8 cellular contexts compared by ENCODE assay signal in genomic region chr19:10095948-10096614, GRCh38. TPM values are rescaled to one million over a fixed set of nuclear protein-coding genes. Genes with fewer than 3 reads are reported as not detected.
DNase-seq lines count a peak whose midpoint lies in the region; ATAC-seq, FAIRE-seq and TF ChIP-seq lines count a peak whose summit lies in the region.

No MANE protein-coding gene starts in this region.

- no peaks in the 10 kb centered on the region for H3K9me2 ChIP-seq in hepatocyte (replicated peaks; ENCODE audit: insufficient read depth)

- peaks cover 16% of the 10 kb centered on the region for H3K36me3 Mint-ChIP-seq in astrocyte (ENCODE audit: low read depth, unreplicated experiment)

- no peaks in the 10 kb centered on the region for H3K9me3 Mint-ChIP-seq in astrocyte (ENCODE audit: unreplicated experiment)

- H3K9me3 ChIP-seq in astrocyte (ENCODE audit: insufficient read depth, low read depth, low read length): peaks cover 5% of the 10 kb centered on the region
- H3K9me3 ChIP-seq in hepatocyte (ENCODE audit: low read depth): no peaks in the 10 kb centered on the region

- H2AFZ ChIP-seq in astrocyte (ENCODE audit: low read depth, low read length) (peak overlapping the region; percentile 99), hepatocyte (peak overlapping the region; percentile 98)

- H3K4me2 ChIP-seq in astrocyte (ENCODE audit: low read length) (peak overlapping the region; percentile 83), hepatocyte (peak overlapping the region; percentile 97)

- H3K4me3 ChIP-seq in astrocyte (ENCODE audit: insufficient read depth, low read depth, low read length) (peak overlapping the region; percentile 46), hepatocyte (peak overlapping the region; percentile 39)

- peak; percentile 78 for TF ChIP-seq POLR2A in GM15510 (IDR thresholded peaks at IDR 0.05; ENCODE audit: borderline replicate concordance, extremely low read depth, insufficient read length)

- peak overlapping the region; percentile 47 for H3K4me3 Mint-ChIP-seq in astrocyte (ENCODE audit: unreplicated experiment)

- no peaks in the 10 kb centered on the region for H4K20me1 ChIP-seq in astrocyte (ENCODE audit: insufficient read depth, low read length)
- H4K20me1 ChIP-seq in hepatocyte (ENCODE audit: insufficient read depth, poor library complexity, severe bottlenecking): no peaks in the 10 kb centered on the region

- H3K27me3 ChIP-seq in astrocyte (ENCODE audit: insufficient read depth, low read length): no peaks in the 10 kb centered on the region
- no peaks in the 10 kb centered on the region for H3K27me3 ChIP-seq in hepatocyte

- intact Hi-C loops in sciatic nerve (cut with DNase I): no loop called here

- H3K27me3 Mint-ChIP-seq in astrocyte (ENCODE audit: low read depth, unreplicated experiment): peaks cover 13% of the 10 kb centered on the region

- H3K27ac Mint-ChIP-seq in astrocyte (ENCODE audit: unreplicated experiment): peak overlapping the region; percentile 48

- peak; percentile 14 for DNase-seq in NCI-H1436 treated with DMSO at 0.1 percent for 48 hours (lab: John Stamatoyannopoulos, UW)
- DNase-seq in T-helper 2 cell: peak; percentile 79 to 96 (median 87)
- peak; percentile 53 for DNase-seq in astrocyte (ENCODE audit: low read depth)
- peak; percentile 98 for DNase-seq in hepatocyte (ENCODE audit: low spot score)
- DNase-seq in sciatic nerve (ENCODE audit: low spot score): peak; percentile 93
- DNase-seq in cerebellar nuclear complex (lab: John Stamatoyannopoulos, UW): no peak

- no peak overlapping the region for H3K9ac ChIP-seq in astrocyte (ENCODE audit: low read length)

- H3K4me1 Mint-ChIP-seq in astrocyte (ENCODE audit: low read depth, unreplicated experiment): peaks cover 1% of the 10 kb centered on the region

- TF ChIP-seq CTCF in astrocyte (IDR thresholded peaks at IDR 0.05; ENCODE audit: insufficient read depth, low read depth, low read length): no peak
- TF ChIP-seq CTCF in hepatocyte (IDR thresholded peaks at IDR 0.05; ENCODE audit: poor library complexity): no peak

- H3K4me1 ChIP-seq in astrocyte (ENCODE audit: insufficient read depth, low read length) (peaks cover 3% of the 10 kb centered on the region), hepatocyte (ENCODE audit: insufficient read depth) (peaks cover 8% of the 10 kb centered on the region)

- no peak for FAIRE-seq in astrocyte (lab: Jason Lieb, UNC)

- H3K79me2 ChIP-seq in astrocyte (ENCODE audit: insufficient read depth, low read length) (no peaks in the 10 kb centered on the region), hepatocyte (no peaks in the 10 kb centered on the region)

- 5% methylated on average over 71 of the region's 97 CpGs for WGBS in hepatocyte (ENCODE audit: low lambda C conversion rate, missing lambda C conversion rate)

- no peak overlapping the region for H3K27ac ChIP-seq in astrocyte (ENCODE audit: low read depth, low read length)
- peak overlapping the region; percentile 46 for H3K27ac ChIP-seq in hepatocyte

- H3K36me3 ChIP-seq in astrocyte (ENCODE audit: insufficient read depth, low read length): no peaks in the 10 kb centered on the region
- no peaks in the 10 kb centered on the region for H3K36me3 ChIP-seq in hepatocyte (replicated peaks; ENCODE audit: insufficient read depth, low read depth)

- peak; percentile 70 for ATAC-seq in HG02870 (IDR thresholded peaks at IDR 0.05; ENCODE audit: unreplicated experiment)
- peak; percentile 87 for ATAC-seq in sciatic nerve

RNA-seq across cellular contexts. Expression of gene ANGPTL6, which starts 6.4 kb away (rescaled TPM):
- total RNA-seq in astrocyte (0.24 TPM in 1 of 2 replicates, not detected in the other), hepatocyte (3.9 and 5.9 TPM in 2 replicates), sciatic nerve (not detected)
- polyA plus RNA-seq in hepatocyte: 4.7 and 5.5 TPM in 2 replicates

RNA-seq across cellular contexts. Expression of gene SHFL, which starts 10.0 kb away (rescaled TPM):
- total RNA-seq in astrocyte (73.5 and 86.8 TPM in 2 replicates), hepatocyte (26.0 and 28.7 TPM in 2 replicates), sciatic nerve (47.0 TPM)
- polyA plus RNA-seq in hepatocyte: 48.7 and 50.9 TPM in 2 replicates

RNA-seq across cellular contexts. Expression of gene PPAN, which starts 10.1 kb away (rescaled TPM):
- total RNA-seq in astrocyte (54.2 and 55.6 TPM in 2 replicates), hepatocyte (15.0 and 15.5 TPM in 2 replicates), sciatic nerve (31.3 TPM)
- polyA plus RNA-seq in hepatocyte: 26.0 and 41.9 TPM in 2 replicates

RNA-seq across cellular contexts. Expression of gene P2RY11, which starts 15.4 kb away (rescaled TPM):
- 19.3 and 22.8 TPM in 2 replicates for total RNA-seq in astrocyte
- total RNA-seq in hepatocyte: 2.7 and 3.8 TPM in 2 replicates
- 6.1 TPM in 2 replicates for polyA plus RNA-seq in hepatocyte
- 9.9 TPM for total RNA-seq in sciatic nerve

RNA-seq across cellular contexts. Expression of gene EIF3G, which starts 23.6 kb away (rescaled TPM):
- total RNA-seq in astrocyte (207 and 215 TPM in 2 replicates), hepatocyte (138 and 169 TPM in 2 replicates), sciatic nerve (155 TPM)
- polyA plus RNA-seq in hepatocyte: 134 and 157 TPM in 2 replicates

Comparison
In these comparisons a context has a peak if more than half of its experiments do, and no peak if none do; other contexts are left out.
1. DNase-seq: peak in NCI-H1436 treated with DMSO at 0.1 percent for 48 hours (single experiment), T-helper 2 cell (5 of 5), astrocyte (single experiment), hepatocyte (single experiment) and sciatic nerve (single experiment); none in cerebellar nuclear complex (0 of 2).